17 cellular contexts compared by ENCODE assay signal in the genomic region with DNA sequence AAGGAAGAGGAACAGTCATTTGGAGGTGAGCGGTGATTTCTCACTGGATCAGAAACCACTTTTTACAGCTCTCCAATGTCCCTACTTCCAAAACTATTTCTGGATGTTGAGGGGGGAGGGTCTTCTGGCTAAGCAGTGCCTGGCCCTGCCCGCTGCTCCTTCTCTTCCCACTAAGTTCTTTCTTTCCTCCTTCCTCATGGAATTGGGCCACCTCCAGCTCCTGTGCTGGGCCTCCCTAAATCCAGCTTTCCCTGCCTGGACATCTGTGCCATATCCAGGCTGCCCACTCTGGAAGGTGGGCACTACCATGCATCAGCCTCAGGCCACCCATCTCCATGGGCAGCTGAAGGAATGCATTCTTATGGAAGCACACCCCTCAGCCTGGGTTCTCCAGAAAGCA. TPM values are rescaled to one million over a fixed set of nuclear protein-coding genes. Genes with fewer than 3 reads are reported as not detected.
DNase-seq lines count a peak whose midpoint lies in the region; ATAC-seq, FAIRE-seq and TF ChIP-seq lines count a peak whose summit lies in the region.
"Had no signal": no experiment of that assay in that cellular context is flagged by ENCODE, and none has a peak within 500 bp of the region (broad histone marks: within the 10 kb centered on the region; RNA-seq: fewer than 3 reads in every experiment).

No MANE protein-coding gene starts in this region.

- no peak overlapping the region for H2AK5ac ChIP-seq in neuronal stem cell (ENCODE audit: low read depth, low read length)
- H2AK5ac ChIP-seq in mesendoderm (ENCODE audit: low read length) = no peak overlapping the region

- H3K27ac ChIP-seq in A549 (peak overlapping the region; percentile 41 to 64; a peak in 4 of 6 replicates), HCT116 (ENCODE audit: low read depth, low read length) (no peak overlapping the region), astrocyte (ENCODE audit: low read depth, low read length) (no peak overlapping the region), neuronal stem cell (replicated peaks; ENCODE audit: low read length) (no peak overlapping the region), mesendoderm (ENCODE audit: low read depth, low read length) (no peak overlapping the region)
- H3K27ac ChIP-seq: BLaER1 had no signal

- no peak overlapping the region for H3K4me3 ChIP-seq in A549
- H3K4me3 ChIP-seq in HCT116 (replicated peaks in 1 of 2; ENCODE audit: low read depth in 1 of 2, low read length in 2 of 2) = no peak overlapping the region
- no peak overlapping the region for H3K4me3 ChIP-seq in astrocyte (ENCODE audit: insufficient read depth, low read depth, low read length)
- no peak overlapping the region for H3K4me3 ChIP-seq in neuronal stem cell (ENCODE audit: low read length in 2 of 2)
- H3K4me3 ChIP-seq in mesendoderm (ENCODE audit: low read length) = no peak overlapping the region
- H3K4me3 ChIP-seq: BLaER1 had no signal

- H2BK120ac ChIP-seq in neuronal stem cell (ENCODE audit: low read depth, low read length) (no peak overlapping the region), mesendoderm (ENCODE audit: low read depth, low read length) (no peak overlapping the region)

- CTCF ChIA-PET in A549 (lab: Yijun Ruan, JAX) = interaction anchor here (10.2 kb wide), 1 partner anchor 14 kb away, joined by 71 read pairs; a partner anchor contains a TSS
- CTCF ChIA-PET in HCT116 (lab: Charles Lee) = interaction anchor here (0.7 kb wide), 1 partner anchor 16 kb away, joined by 4 read pairs; no protein-coding TSS in a partner anchor

- H3K36me3 ChIP-seq in HCT116 (ENCODE audit: control insufficient read depth in 1 of 2, insufficient read depth in 2 of 2, low read length in 2 of 2) = no peaks in the 10 kb centered on the region
- no peaks in the 10 kb centered on the region for H3K36me3 ChIP-seq in astrocyte (ENCODE audit: insufficient read depth, low read length)
- no peaks in the 10 kb centered on the region for H3K36me3 ChIP-seq in neuronal stem cell (replicated peaks in 1 of 2; ENCODE audit: control insufficient read depth in 2 of 2, insufficient read depth in 2 of 2, low read length in 2 of 2)
- H3K36me3 ChIP-seq in mesendoderm (ENCODE audit: control insufficient read depth, insufficient read depth, low read length) = no peaks in the 10 kb centered on the region
- H3K36me3 ChIP-seq: BLaER1 had no signal

- DNase-seq in A549 (ENCODE audit: low read depth in 1 of 2, low spot score in 1 of 2) (no peak), HCT116 (ENCODE audit: low read depth, low spot score) (no peak), astrocyte (ENCODE audit: low read depth) (no peak), neuronal stem cell (ENCODE audit: low spot score) (no peak), NCI-H128 (lab: John Stamatoyannopoulos, UW; ENCODE audit: unreplicated experiment) (no peak), mesendoderm (no peak)
- DNase-seq in T-helper 2 cell treated with Interferon-gamma antibody and Interleukin-4, amounts not matched to agents 5 μg/mL and 100 μg/mL, for 36 hours (ENCODE audit: low spot score) = no peak
- DNase-seq: CD4-positive, alpha-beta memory T cell; DMS153; DMS79; GDM1; GOT3; H7 had no signal

- H3K79me1 ChIP-seq in neuronal stem cell (ENCODE audit: low read depth, low read length) = no peaks in the 10 kb centered on the region
- H3K79me1 ChIP-seq in mesendoderm (ENCODE audit: low read length) = no peaks in the 10 kb centered on the region

- H4K91ac ChIP-seq in neuronal stem cell (ENCODE audit: low read depth, low read length, poor library complexity) = no peak overlapping the region

- TF ChIP-seq CTCF in A549 (IDR thresholded peaks at IDR 0.05) = no peak
- no peak for TF ChIP-seq CTCF in HCT116 (IDR thresholded peaks at IDR 0.05 in 2 of 3, conservative IDR thresholded peaks at IDR 0.05 in 1 of 3; ENCODE audit: borderline replicate concordance in 1 of 3, insufficient read depth in 1 of 3, low read depth in 2 of 3, low read length in 2 of 3)
- no peak for TF ChIP-seq CTCF in astrocyte (IDR thresholded peaks at IDR 0.05; ENCODE audit: insufficient read depth, low read depth, low read length)

- intact Hi-C loops in HCT116 (cut with micrococcal nuclease) = no loop called here

- TF ChIP-seq POLR2A in A549 (IDR thresholded peaks at IDR 0.05; ENCODE audit: low read length) (no peak), HCT116 (IDR thresholded peaks at IDR 0.05; ENCODE audit: borderline replicate concordance, extremely low read depth, insufficient read depth, insufficient read length) (no peak)

- peak overlapping the region; percentile 42 for H3K14ac ChIP-seq in neuronal stem cell (ENCODE audit: low read length)

- no peak overlapping the region for H2BK5ac ChIP-seq in neuronal stem cell (ENCODE audit: low read length)
- no peak overlapping the region for H2BK5ac ChIP-seq in mesendoderm (ENCODE audit: low read length)

- no peak overlapping the region for H4K5ac ChIP-seq in mesendoderm (ENCODE audit: low read length)

- H3K18ac ChIP-seq in neuronal stem cell (ENCODE audit: low read length) = no peak overlapping the region
- no peak overlapping the region for H3K18ac ChIP-seq in mesendoderm (ENCODE audit: low read length)

- H4K20me1 ChIP-seq in HCT116 (ENCODE audit: insufficient read depth) = no peaks in the 10 kb centered on the region
- H4K20me1 ChIP-seq in astrocyte (ENCODE audit: insufficient read depth, low read length) = no peaks in the 10 kb centered on the region
- H4K20me1 ChIP-seq: BLaER1 had no signal

- POLR2A ChIA-PET in A549 (lab: Yijun Ruan, JAX) (no interaction called here), HCT116 (lab: Charles Lee) (no interaction called here)

- H3K4me1 ChIP-seq in A549 = peaks cover 10% of the 10 kb centered on the region
- peaks cover 4 to 14% of the 10 kb centered on the region in 2 experiments; a peak in 2 of 4 replicates for H3K4me1 ChIP-seq in HCT116 (ENCODE audit: control insufficient read depth in 1 of 2, insufficient read depth in 2 of 2, low read length in 2 of 2)
- no peaks in the 10 kb centered on the region for H3K4me1 ChIP-seq in astrocyte (ENCODE audit: insufficient read depth, low read length)
- no peaks in the 10 kb centered on the region for H3K4me1 ChIP-seq in neuronal stem cell (ENCODE audit: control insufficient read depth in 2 of 2, insufficient read depth in 1 of 2, low read depth in 1 of 2, low read length in 2 of 2)
- no peaks in the 10 kb centered on the region for H3K4me1 ChIP-seq in mesendoderm (ENCODE audit: control insufficient read depth, low read depth, low read length)
- H3K4me1 ChIP-seq: BLaER1 had no signal

- H3K79me2 ChIP-seq in HCT116 (ENCODE audit: insufficient read depth, low read length) (no peaks in the 10 kb centered on the region), astrocyte (ENCODE audit: insufficient read depth, low read length) (no peaks in the 10 kb centered on the region), mesendoderm (ENCODE audit: control insufficient read depth, insufficient read depth, low read length) (no peaks in the 10 kb centered on the region)

- WGBS in A549 (ENCODE audit: missing lambda C conversion rate) = 86% methylated on average over 2 of the region's 2 CpGs
- WGBS in neuronal stem cell (ENCODE audit: extremely low coverage in 2 of 2, insufficient read length in 2 of 2, insufficient replicate concordance in 1 of 2), 2 donors = no CpG with 5 or more reads among the region's 2 CpGs
- no CpG with 5 or more reads among the region's 2 CpGs for WGBS in mesendoderm (ENCODE audit: extremely low coverage, insufficient coverage, low lambda C conversion rate)

- H3K4me2 ChIP-seq in A549 (peak overlapping the region; percentile 37; the same call in 1 of the 3 replicates), HCT116 (ENCODE audit: low read length) (peak overlapping the region; percentile 30), astrocyte (ENCODE audit: low read length) (no peak overlapping the region), neuronal stem cell (ENCODE audit: insufficient read depth, low read length, poor library complexity, severe bottlenecking) (no peak overlapping the region), mesendoderm (ENCODE audit: low read length) (no peak overlapping the region)
- H3K4me2 ChIP-seq: BLaER1 had no signal

- no peak overlapping the region for H3K4me3 Mint-ChIP-seq in astrocyte (ENCODE audit: unreplicated experiment)
- no peak overlapping the region for H3K4me3 Mint-ChIP-seq in T-helper 2 cell treated with Interferon-gamma antibody and Interleukin-4, amounts not matched to agents 5 μg/mL and 100 μg/mL, for 36 hours
- H3K4me3 Mint-ChIP-seq: CD14-positive monocyte; CD4-positive, alpha-beta memory T cell had no signal

- H3K23ac ChIP-seq in neuronal stem cell (ENCODE audit: low read depth, low read length, poor library complexity) (no peak overlapping the region), mesendoderm (ENCODE audit: low read length) (no peak overlapping the region)

- ATAC-seq in A549 (no peak), HCT116 (no peak)

- H3K9me3 ChIP-seq in A549 (no peaks in the 10 kb centered on the region), HCT116 (ENCODE audit: control insufficient read depth in 1 of 2, insufficient read depth in 1 of 2, low read depth in 1 of 2, low read length in 2 of 2) (no peaks in the 10 kb centered on the region), astrocyte (ENCODE audit: insufficient read depth, low read depth, low read length) (no peaks in the 10 kb centered on the region), neuronal stem cell (replicated peaks in 1 of 2; ENCODE audit: control insufficient read depth in 2 of 2, insufficient read depth in 1 of 2, low read depth in 1 of 2, low read length in 2 of 2) (no peaks in the 10 kb centered on the region)
- H3K9me3 ChIP-seq: BLaER1 had no signal

- no peak overlapping the region for H3K56ac ChIP-seq in mesendoderm (ENCODE audit: low read length)

- H3K9me3 Mint-ChIP-seq in astrocyte (ENCODE audit: unreplicated experiment) = peaks cover 2% of the 10 kb centered on the region
- H3K9me3 Mint-ChIP-seq in T-helper 2 cell treated with Interferon-gamma antibody and Interleukin-4, amounts not matched to agents 5 μg/mL and 100 μg/mL, for 36 hours = no peaks in the 10 kb centered on the region
- H3K9me3 Mint-ChIP-seq: CD4-positive, alpha-beta memory T cell had no signal

- no peaks in the 10 kb centered on the region for H3K9me2 ChIP-seq in HCT116 (ENCODE audit: insufficient read depth)

- peaks cover 7% of the 10 kb centered on the region for H3K4me1 Mint-ChIP-seq in astrocyte (ENCODE audit: low read depth, unreplicated experiment)
- no peaks in the 10 kb centered on the region for H3K4me1 Mint-ChIP-seq in T-helper 2 cell treated with Interferon-gamma antibody and Interleukin-4, amounts not matched to agents 5 μg/mL and 100 μg/mL, for 36 hours (ENCODE audit: low read depth)
- H3K4me1 Mint-ChIP-seq: CD14-positive monocyte; CD4-positive, alpha-beta memory T cell had no signal

- H2AFZ ChIP-seq in HCT116 (ENCODE audit: low read depth, low read length, poor library complexity, severe bottlenecking) = no peak overlapping the region
- no peak overlapping the region for H2AFZ ChIP-seq in astrocyte (ENCODE audit: low read depth, low read length)
- no peak overlapping the region for H2AFZ ChIP-seq in neuronal stem cell (ENCODE audit: low read length)

- no peak overlapping the region for H4K8ac ChIP-seq in neuronal stem cell (ENCODE audit: low read depth, low read length)
- H4K8ac ChIP-seq in mesendoderm (ENCODE audit: low read depth, low read length) = no peak overlapping the region

- no peak for TF ChIP-seq RAD21 in A549 (conservative IDR thresholded peaks at IDR 0.05 in 1 of 2, IDR thresholded peaks at IDR 0.05 in 1 of 2)
- no peak for TF ChIP-seq RAD21 in HCT116 (IDR thresholded peaks at IDR 0.05; ENCODE audit: low read depth)

- H3K36me3 Mint-ChIP-seq in astrocyte (ENCODE audit: low read depth, unreplicated experiment) = peaks cover 3% of the 10 kb centered on the region
- no peaks in the 10 kb centered on the region for H3K36me3 Mint-ChIP-seq in T-helper 2 cell treated with Interferon-gamma antibody and Interleukin-4, amounts not matched to agents 5 μg/mL and 100 μg/mL, for 36 hours (ENCODE audit: low read depth)
- H3K36me3 Mint-ChIP-seq: CD14-positive monocyte; CD4-positive, alpha-beta memory T cell had no signal

- TF ChIP-seq EP300 in A549 (IDR thresholded peaks at IDR 0.05) = no peak

- no peak overlapping the region for H2BK12ac ChIP-seq in neuronal stem cell (ENCODE audit: low read length)

- H2BK15ac ChIP-seq in neuronal stem cell (ENCODE audit: low read length) (no peak overlapping the region), mesendoderm (replicated peaks; ENCODE audit: low read depth) (no peak overlapping the region)

- H3K4ac ChIP-seq in neuronal stem cell (ENCODE audit: low read length) = no peak overlapping the region
- H3K4ac ChIP-seq in mesendoderm (ENCODE audit: low read depth, low read length) = no peak overlapping the region

- H3K27ac Mint-ChIP-seq in astrocyte (ENCODE audit: unreplicated experiment) = peak overlapping the region; percentile 34
- no peak overlapping the region for H3K27ac Mint-ChIP-seq in T-helper 2 cell treated with Interferon-gamma antibody and Interleukin-4, amounts not matched to agents 5 μg/mL and 100 μg/mL, for 36 hours
- H3K27ac Mint-ChIP-seq: CD14-positive monocyte; CD4-positive, alpha-beta memory T cell had no signal

- H3K9ac ChIP-seq in HCT116 (ENCODE audit: low read length) (no peak overlapping the region), astrocyte (ENCODE audit: low read length) (no peak overlapping the region), neuronal stem cell (ENCODE audit: low read depth, low read length, poor library complexity) (no peak overlapping the region), mesendoderm (ENCODE audit: low read length) (no peak overlapping the region)
- H3K9ac ChIP-seq: BLaER1 had no signal

- RAD21 ChIA-PET in HCT116 (lab: Charles Lee; ENCODE audit: low non-redundant PET in 1 of 2, low total read pairs in 2 of 2, uncharacterized antibody in 2 of 2, unreplicated experiment in 2 of 2) = no interaction called here

- H3K27me3 ChIP-seq in HCT116 (ENCODE audit: insufficient read depth, low read length) (no peaks in the 10 kb centered on the region), astrocyte (ENCODE audit: insufficient read depth, low read length) (no peaks in the 10 kb centered on the region), neuronal stem cell (ENCODE audit: control insufficient read depth in 3 of 3, insufficient read depth in 3 of 3, low read depth in 1 of 3, low read length in 3 of 3) (peaks cover 0 to 38% (median 0%) of the 10 kb centered on the region in 3 experiments), mesendoderm (ENCODE audit: insufficient read depth, low read length, poor library complexity) (no peaks in the 10 kb centered on the region)
- H3K27me3 ChIP-seq: BLaER1 had no signal

- no peak for FAIRE-seq in A549 (lab: Jason Lieb, UNC)
- no peak for FAIRE-seq in astrocyte (lab: Jason Lieb, UNC)
- FAIRE-seq: A204.1, GM12892 had no signal

- peaks cover 23% of the 10 kb centered on the region for H3K27me3 Mint-ChIP-seq in astrocyte (ENCODE audit: low read depth, unreplicated experiment)
- H3K27me3 Mint-ChIP-seq in T-helper 2 cell treated with Interferon-gamma antibody and Interleukin-4, amounts not matched to agents 5 μg/mL and 100 μg/mL, for 36 hours (ENCODE audit: low read depth) = peaks cover 2% of the 10 kb centered on the region

- BruUV-seq in HCT116 (replicated peaks; lab: Mats Ljungman, UMichigan) = no TSS peak

RNA-seq across cellular contexts. Expression of a gene that starts 11.5 kb away (rescaled TPM):
- polyA plus RNA-seq in A549 (2011; rRNA removed) (8.6 and 10.7 TPM in 2 replicates), A549 (2017; fragmentation: RNase III; extraction: RNeasy Plus Mini Kit Qiagen cat#74134 plus additional on column Dnase treatment) (2.3 to 3.4 TPM (median 3.2 TPM) in 3 replicates)
- polyA plus RNA-seq in A549 (2012; cell fraction: cytosol; rRNA removed) = 5.9 and 6.6 TPM in 2 replicates
- polyA plus RNA-seq in A549 (2012; cell fraction: nucleus; rRNA removed) = 7.7 and 10.7 TPM in 2 replicates
- polyA minus RNA-seq in A549 (2011; rRNA and poly(A)+ RNA removed) = 6.6 and 8.2 TPM in 2 replicates
- total RNA-seq in HCT116 (2021; ENCODE audit: unreplicated experiment) (10.0 TPM), astrocyte (1.1 and 2.1 TPM in 2 replicates)
- 34.6 and 40.2 TPM in 2 replicates for polyA plus RNA-seq in HCT116 (2012)
- polyA plus RNA-seq in neuronal stem cell (2013, experiment 1 of 2) = 0.13 TPM
- 0.19 TPM for polyA plus RNA-seq in neuronal stem cell (2013, experiment 2 of 2)
- 0.90 TPM for polyA plus RNA-seq in mesendoderm (2013, experiment 1 of 2)
- polyA plus RNA-seq in mesendoderm (2013, experiment 2 of 2) = 0.87 TPM
- total RNA-seq: CD4-positive, alpha-beta memory T cell had no signal
- polyA plus RNA-seq: CD14-positive monocyte; CD4-positive, alpha-beta memory T cell had no signal

Comparison
In these comparisons a context has a peak if more than half of its experiments do, and no peak if none do; other contexts are left out.
1. H3K27ac ChIP-seq: peak in A549 (2 of 2); none in HCT116 (single experiment), astrocyte (single experiment), neuronal stem cell (single experiment) and mesendoderm (single experiment).
2. H3K4me2 ChIP-seq: peak in A549 (single experiment) and HCT116 (single experiment); none in astrocyte (single experiment), neuronal stem cell (single experiment) and mesendoderm (single experiment).